Comparison of ENCODE assay signal across 11 cellular contexts in genomic region chr19:55386515-55386947, GRCh38. TPM values are rescaled to one million over a fixed set of nuclear protein-coding genes. Genes with fewer than 3 reads are reported as not detected.
DNase-seq lines count a peak whose midpoint lies in the region; ATAC-seq and TF ChIP-seq lines count a peak whose summit lies in the region.
"Had no signal": no experiment of that assay in that cellular context is flagged by ENCODE, and none has a peak within 500 bp of the region (broad histone marks: within the 10 kb centered on the region; RNA-seq: fewer than 3 reads in every experiment).

No MANE protein-coding gene starts in this region.

- H3K27ac ChIP-seq in left lung (peak overlapping the region; percentile 96 to 97), thoracic aorta (peak overlapping the region; percentile 66 to 99)

- H3K4me1 ChIP-seq in adipocyte (ENCODE audit: control insufficient read depth, insufficient read depth, low read length) (peaks cover 56% of the 10 kb centered on the region), left lung (peaks cover 30 to 63% of the 10 kb centered on the region in 2 donors), thoracic aorta (ENCODE audit: control insufficient read depth in 1 of 2, low read depth in 2 of 2) (peaks cover 31 to 52% of the 10 kb centered on the region in 2 donors)

- intact Hi-C loops in left lung (cut with DNase I): loop anchor here in 1 of 2 donors (10.0 kb wide), 1 partner anchor 82 kb away; no protein-coding TSS in a partner anchor

- TF ChIP-seq CTCF in left lung (IDR thresholded peaks at IDR 0.05) (no peak), thoracic aorta (IDR thresholded peaks at IDR 0.05) (no peak)

- H3K9me3 ChIP-seq in adipocyte (ENCODE audit: control insufficient read depth, low read length) (no peaks in the 10 kb centered on the region), left lung (no peaks in the 10 kb centered on the region), thoracic aorta (no peaks in the 10 kb centered on the region)

- ATAC-seq in left lung (no peak), thoracic aorta (ENCODE audit: insufficient number of reproducible peaks, low FRiP score, low read depth) (no peak), GM18867 (IDR thresholded peaks at IDR 0.05; ENCODE audit: unreplicated experiment) (no peak), HG02763 (IDR thresholded peaks at IDR 0.05; ENCODE audit: unreplicated experiment) (no peak)

- peak overlapping the region; percentile 92 for H3K4me3 ChIP-seq in adipocyte (ENCODE audit: low read length)
- H3K4me3 ChIP-seq in left lung: peak overlapping the region; percentile 86 to 91
- H3K4me3 ChIP-seq in thoracic aorta: peak overlapping the region; percentile 99

- H3K36me3 ChIP-seq in adipocyte (ENCODE audit: control insufficient read depth, insufficient read depth, low read length, severe bottlenecking): peaks cover 44% of the 10 kb centered on the region
- H3K36me3 ChIP-seq in left lung: peaks cover 0 to 52% of the 10 kb centered on the region in 2 donors
- peaks cover 9% of the 10 kb centered on the region for H3K36me3 ChIP-seq in thoracic aorta

- peak; percentile 82 for DNase-seq in activated effector memory CD4-positive, alpha-beta T cell treated with anti-CD3 and anti-CD28 coated beads, Interleukin-2, amount 50 U/mL, for 16 hours
- DNase-seq in activated effector memory CD4-positive, alpha-beta T cell treated with Interleukin-2 at 50 U/mL for 16 hours: no peak
- peak; percentile 40 for DNase-seq in adipocyte (ENCODE audit: low read depth)
- peak in 1 of 2 donors; percentile 82 for DNase-seq in left lung
- DNase-seq in thoracic aorta (ENCODE audit: low spot score): no peak
- no peak for DNase-seq in NCI-H1417 treated with DMSO at 0.1 percent for 48 hours (lab: John Stamatoyannopoulos, UW)
- DNase-seq: SHP77 had no signal

- peak overlapping the region; percentile 98 for H3K9ac ChIP-seq in adipocyte (ENCODE audit: low read length)

- no peaks in the 10 kb centered on the region for H3K27me3 ChIP-seq in adipocyte (replicated peaks; ENCODE audit: control insufficient read depth, insufficient read depth, low read length)
- H3K27me3 ChIP-seq in left lung: no peaks in the 10 kb centered on the region
- H3K27me3 ChIP-seq in thoracic aorta (replicated peaks; ENCODE audit: insufficient read depth): no peaks in the 10 kb centered on the region

RNA-seq across cellular contexts. Expression of gene RPL28, which starts 0.8 kb away (rescaled TPM):
- total RNA-seq in left lung: 1,000 to 10,000 TPM; 1,601 to 1,774 TPM
- 100 to 1,000 TPM; 175 to 274 TPM for total RNA-seq in thoracic aorta

RNA-seq across cellular contexts. Expression of gene TMEM238, which starts 2.4 kb away (rescaled TPM):
- total RNA-seq in left lung (10 to 100 TPM; 25.3 to 33.9 TPM), thoracic aorta (1 to 10 TPM in 1 of 2 donors, not detected in 1; 4.2 TPM)

RNA-seq across cellular contexts. Expression of gene TMEM190, which starts 9.9 kb away (rescaled TPM):
- total RNA-seq in left lung: 1 to 10 TPM in 1 of 2 donors, not detected in 1; 9.3 TPM
- not detected for total RNA-seq in thoracic aorta
- total RNA-seq: Daoy, pulmonary artery endothelial cell had no signal

RNA-seq across cellular contexts. Expression of gene IL11, which starts 16.3 kb away (rescaled TPM):
- under 1 TPM; 0.10 to 0.44 TPM for total RNA-seq in left lung
- total RNA-seq in thoracic aorta: under 1 TPM in 1 of 2 donors, not detected in 1; 0.92 TPM

RNA-seq across cellular contexts. Expression of gene UBE2S, which starts 21.1 kb away (rescaled TPM):
- total RNA-seq in left lung: 10 to 100 TPM; 26.5 to 39.1 TPM
- total RNA-seq in thoracic aorta: 10 to 100 TPM; 16.3 to 17.9 TPM

Comparison
In these comparisons a context has a peak if more than half of its experiments do, and no peak if none do; other contexts are left out.
1. DNase-seq: peak in activated effector memory CD4-positive, alpha-beta T cell treated with anti-CD3 and anti-CD28 coated beads, Interleukin-2, amount 50 U/mL, for 16 hours (single experiment) and adipocyte (single experiment); none in activated effector memory CD4-positive, alpha-beta T cell treated with Interleukin-2 at 50 U/mL for 16 hours (single experiment), thoracic aorta (single experiment) and NCI-H1417 treated with DMSO at 0.1 percent for 48 hours (single experiment).
2. RNA of gene RPL28, which starts 0.8 kb away (total RNA-seq): 1,601 to 1,774 TPM in left lung; 175 to 274 TPM in thoracic aorta; every median in the first group is over 4 times any median in the second.
3. RNA of gene TMEM238, which starts 2.4 kb away (total RNA-seq): 25.3 to 33.9 TPM in left lung; 4.2 TPM in thoracic aorta; every median in the first group is over 4 times any median in the second.
4. Peak in every context shown above with its lines, with median percentiles within 50 percentile points of each other: H3K4me3 ChIP-seq.